In genomic region chr17:59311051-59311468, GRCh38 we compare ENCODE assay signal across 8 cellular contexts. TPM values are rescaled to one million over a fixed set of nuclear protein-coding genes. Genes with fewer than 3 reads are reported as not detected.
A peak's percentile ranks its signal among the peaks of the same experiment; 100 is the strongest.
DNase-seq lines count a peak whose midpoint lies in the region; ATAC-seq and TF ChIP-seq lines count a peak whose summit lies in the region.

No MANE protein-coding gene starts in this region.

- H3K4ac ChIP-seq in H9 (ENCODE audit: low read depth, low read length): no peak overlapping the region

- no peaks in the 10 kb centered on the region for H3K79me2 ChIP-seq in H9 (ENCODE audit: insufficient read depth, low read length)

- no peak overlapping the region for H3K27ac Mint-ChIP-seq in H9
- H3K27ac Mint-ChIP-seq in central memory CD8-positive, alpha-beta T cell (ENCODE audit: low read depth): no peak overlapping the region
- H3K27ac Mint-ChIP-seq in stimulated activated effector memory CD8-positive, alpha-beta T cell treated with anti-CD3 and anti-CD28 coated beads, Interleukin-12 subunit alpha, Interleukin-12 subunit beta, amount 100 ng/mL, for 72 hours: no peak overlapping the region

- H2BK15ac ChIP-seq in H9 (ENCODE audit: low read depth, low read length): no peak overlapping the region

- H3K56ac ChIP-seq in H9 (ENCODE audit: insufficient read length, low read depth, low read length): no peak overlapping the region

- no peak overlapping the region for H4K5ac ChIP-seq in H9 (ENCODE audit: insufficient read length, low read depth, low read length)

- H3K4me3 Mint-ChIP-seq in H9: no peak overlapping the region
- H3K4me3 Mint-ChIP-seq in central memory CD8-positive, alpha-beta T cell: no peak overlapping the region
- H3K4me3 Mint-ChIP-seq in stimulated activated effector memory CD8-positive, alpha-beta T cell treated with anti-CD3 and anti-CD28 coated beads, Interleukin-12 subunit alpha, Interleukin-12 subunit beta, amount 100 ng/mL, for 72 hours: no peak overlapping the region

- peak; percentile 63 for ATAC-seq in central memory CD8-positive, alpha-beta T cell (replicated peaks; ENCODE audit: extremely low read depth, poor library complexity, severe bottlenecking)
- peak; percentile 96 for ATAC-seq in stimulated activated effector memory CD8-positive, alpha-beta T cell treated with anti-CD3 and anti-CD28 coated beads, Interleukin-12 subunit alpha, Interleukin-12 subunit beta, amount 100 ng/mL, for 72 hours
- no peak for ATAC-seq in HG03095 (IDR thresholded peaks at IDR 0.05; ENCODE audit: unreplicated experiment)

- TF ChIP-seq CTCF in H9 (conservative IDR thresholded peaks at IDR 0.05): peak; percentile 88

- H3T11ph ChIP-seq in H9 (ENCODE audit: low read length): no peak overlapping the region

- H3K4me2 ChIP-seq in H9 (ENCODE audit: insufficient read depth, insufficient read length, low read length): no peak overlapping the region

- H3K9me3 Mint-ChIP-seq in H9: no peaks in the 10 kb centered on the region
- H3K9me3 Mint-ChIP-seq in central memory CD8-positive, alpha-beta T cell: no peaks in the 10 kb centered on the region
- no peaks in the 10 kb centered on the region for H3K9me3 Mint-ChIP-seq in stimulated activated effector memory CD8-positive, alpha-beta T cell treated with anti-CD3 and anti-CD28 coated beads, Interleukin-12 subunit alpha, Interleukin-12 subunit beta, amount 100 ng/mL, for 72 hours

- no peak overlapping the region for H2AK5ac ChIP-seq in H9 (ENCODE audit: insufficient read length, low read length)

- no peak overlapping the region for H2BK20ac ChIP-seq in H9 (ENCODE audit: low read depth, low read length, poor library complexity, severe bottlenecking)

- DNase-seq in DMS 273 (lab: John Stamatoyannopoulos, UW; ENCODE audit: unreplicated experiment): peak; percentile 85
- DNase-seq in H9: peak; percentile 57
- DNase-seq in NCI-H187 treated with DMSO at 0.1 percent for 48 hours (lab: John Stamatoyannopoulos, UW): peak; percentile 45
- DNase-seq in SW480 (ENCODE audit: low spot score): peak; percentile 69
- DNase-seq in central memory CD8-positive, alpha-beta T cell (ENCODE audit: low spot score in 2 of 2): peak in 1 of 2 donors; percentile 23
- peak; percentile 54 for DNase-seq in kidney glomerular epithelial cell (lab: John Stamatoyannopoulos, UW)
- DNase-seq in stimulated activated effector memory CD8-positive, alpha-beta T cell treated with anti-CD3 and anti-CD28 coated beads, Interleukin-12 subunit alpha, Interleukin-12 subunit beta, amount 100 ng/mL, for 72 hours (ENCODE audit: low spot score in 2 of 2): peak; percentile 17 to 63

- WGBS in H9 (ENCODE audit: extremely low coverage, insufficient read length, low lambda C conversion rate): no CpG with 5 or more reads among the region's 5 CpGs

- no peaks in the 10 kb centered on the region for H3K79me1 ChIP-seq in H9 (ENCODE audit: insufficient read depth, low read depth, low read length, poor library complexity, severe bottlenecking)

- H3K18ac ChIP-seq in H9 (ENCODE audit: insufficient read length, low read depth, low read length): no peak overlapping the region

- H4K91ac ChIP-seq in H9 (ENCODE audit: insufficient read length, low read depth, low read length): no peak overlapping the region

- no peaks in the 10 kb centered on the region for H3K4me1 Mint-ChIP-seq in H9
- no peaks in the 10 kb centered on the region for H3K4me1 Mint-ChIP-seq in central memory CD8-positive, alpha-beta T cell
- H3K4me1 Mint-ChIP-seq in stimulated activated effector memory CD8-positive, alpha-beta T cell treated with anti-CD3 and anti-CD28 coated beads, Interleukin-12 subunit alpha, Interleukin-12 subunit beta, amount 100 ng/mL, for 72 hours: peaks cover 8% of the 10 kb centered on the region

- H3K9me3 ChIP-seq in H9 (ENCODE audit: control insufficient read depth, low read depth, low read length): no peaks in the 10 kb centered on the region

- H2BK120ac ChIP-seq in H9 (ENCODE audit: low read depth, low read length, poor library complexity, severe bottlenecking): no peak overlapping the region

- H3K27me3 Mint-ChIP-seq in H9 (ENCODE audit: low read depth): no peaks in the 10 kb centered on the region
- no peaks in the 10 kb centered on the region for H3K27me3 Mint-ChIP-seq in central memory CD8-positive, alpha-beta T cell

- H3K9ac ChIP-seq in H9 (ENCODE audit: extremely low read depth, insufficient read length, low read length): no peak overlapping the region

- no peak overlapping the region for H3K14ac ChIP-seq in H9 (ENCODE audit: insufficient read depth, low read length)

- H2BK12ac ChIP-seq in H9 (ENCODE audit: insufficient read length, low read depth, low read length): no peak overlapping the region

- H3K23me2 ChIP-seq in H9 (ENCODE audit: insufficient read length, low read depth, low read length, poor library complexity, severe bottlenecking): no peaks in the 10 kb centered on the region

- H3K36me3 Mint-ChIP-seq in H9 (ENCODE audit: insufficient read depth in 1 of 3, low read depth in 3 of 3): no peaks in the 10 kb centered on the region
- H3K36me3 Mint-ChIP-seq in central memory CD8-positive, alpha-beta T cell (ENCODE audit: insufficient read depth): peaks cover 4% of the 10 kb centered on the region
- H3K36me3 Mint-ChIP-seq in stimulated activated effector memory CD8-positive, alpha-beta T cell treated with anti-CD3 and anti-CD28 coated beads, Interleukin-12 subunit alpha, Interleukin-12 subunit beta, amount 100 ng/mL, for 72 hours: no peaks in the 10 kb centered on the region

- H2BK5ac ChIP-seq in H9 (ENCODE audit: insufficient read length, low read length): no peak overlapping the region

- no peak overlapping the region for H2AFZ ChIP-seq in H9 (ENCODE audit: low read length)

- H4K20me1 ChIP-seq in H9 (ENCODE audit: control insufficient read depth, insufficient read depth, insufficient read length): no peaks in the 10 kb centered on the region

- H3K27ac ChIP-seq in H9 (ENCODE audit: insufficient read length, low read depth, low read length): no peak overlapping the region

- H3K23ac ChIP-seq in H9 (ENCODE audit: insufficient read length, low read depth, low read length): no peak overlapping the region

- H3K27me3 ChIP-seq in H9 (ENCODE audit: insufficient read depth, low read length): no peaks in the 10 kb centered on the region

- H3K4me1 ChIP-seq in H9 (ENCODE audit: insufficient read depth, low read length): no peaks in the 10 kb centered on the region

- no peak overlapping the region for H4K8ac ChIP-seq in H9 (replicated peaks; ENCODE audit: insufficient read length, low read depth, low read length)

RNA-seq across cellular contexts. Expression of gene YPEL2, which starts 20.4 kb away (rescaled TPM):
- total RNA-seq in H9 (2021): 0.98 and 1.1 TPM in 2 replicates
